In genomic region chr19:6589711-6590457, GRCh38 we compare ENCODE assay signal across 1 cellular context.
TF ChIP-seq lines count a peak whose summit lies in the region.

No MANE protein-coding gene starts in this region.

TF ChIP-seq in H1, 55 proteins besides CTCF, POLR2A, EP300 and RAD21 (continued from another document):
- TF ChIP-seq RNF2 (IDR thresholded peaks at IDR 0.05; ENCODE audit: borderline replicate concordance, low read depth, low read length, missing control alignments, poor library complexity, severe bottlenecking) (peak; percentile 61), ASH2L (IDR thresholded peaks at IDR 0.05; ENCODE audit: low read length) (peak; percentile 20)
